ENCODE assay signal across 1 cellular context in genomic region chr5:177592010-177592834, GRCh38.
A peak's percentile ranks its signal among the peaks of the same experiment; 100 is the strongest.
TF ChIP-seq lines count a peak whose summit lies in the region.

TMED9 (plus strand) TSS chr5:177592203; CDS start chr5:177592215, 12 bp downstream.

TF ChIP-seq in GM12878, 131 proteins besides CTCF, POLR2A, EP300 and RAD21 (continued from another document):
- TF ChIP-seq GATAD2B (conservative IDR thresholded peaks at IDR 0.05; ENCODE audit: low read depth): peak; percentile 67; the same call in 1 of the 2 replicates
- no peak for TF ChIP-seq ZNF24 (IDR thresholded peaks at IDR 0.05)
- no peak for TF ChIP-seq CBX5 (IDR thresholded peaks at IDR 0.05; ENCODE audit: low read depth)
- peak; percentile 80 for TF ChIP-seq POLR2AphosphoS2 (IDR thresholded peaks at IDR 0.05; ENCODE audit: low read depth, low read length)
- TF ChIP-seq NR2F1 (conservative IDR thresholded peaks at IDR 0.05): 0 out of 2 replicates have a peak, but pooled peaks have one; percentile 16
- TF ChIP-seq ZSCAN29 (IDR thresholded peaks at IDR 0.05): no peak
- TF ChIP-seq ELK1 (IDR thresholded peaks at IDR 0.05; ENCODE audit: low read depth, low read length): peak; percentile 28; the same call in 1 of the 2 replicates
- no peak for TF ChIP-seq FOXM1 (IDR thresholded peaks at IDR 0.05; ENCODE audit: low read depth, low read length)
- peak; percentile 88 for TF ChIP-seq SIX5 (IDR thresholded peaks at IDR 0.05; ENCODE audit: low read depth, low read length, severe bottlenecking)
- peak; percentile 75; the same call in 1 of the 2 replicates for TF ChIP-seq SMAD5 (IDR thresholded peaks at IDR 0.05; ENCODE audit: low read depth)
- no peak for TF ChIP-seq RFX5 (IDR thresholded peaks at IDR 0.05; ENCODE audit: low read depth, low read length)
- TF ChIP-seq POU2F2 (IDR thresholded peaks at IDR 0.05; ENCODE audit: borderline replicate concordance, low read depth, low read length): 0 out of 3 replicates have a peak, but pooled peaks have one; percentile 56
- peak; percentile 86 for TF ChIP-seq NRF1 (conservative IDR thresholded peaks at IDR 0.05; ENCODE audit: low read depth, low read length)
- TF ChIP-seq ZNF592 (IDR thresholded peaks at IDR 0.05): no peak
- peak; percentile 76 for TF ChIP-seq RUNX3 (IDR thresholded peaks at IDR 0.05; ENCODE audit: low read length)
- TF ChIP-seq MEF2A (IDR thresholded peaks at IDR 0.05; ENCODE audit: insufficient read depth, low read depth, low read length): no peak
- peak; percentile 71; the same call in 1 of the 2 replicates for TF ChIP-seq NKRF (conservative IDR thresholded peaks at IDR 0.05)
- peak; percentile 44 to 81 for TF ChIP-seq EGR1 (IDR thresholded peaks at IDR 0.05; ENCODE audit: borderline replicate concordance in 1 of 2, low read depth in 2 of 2, low read length in 2 of 2)
